Comparison of ENCODE assay signal across 8 cellular contexts in genomic region chr22:36470162-36470993, GRCh38. TPM values are rescaled to one million over a fixed set of nuclear protein-coding genes. Genes with fewer than 3 reads are reported as not detected.
DNase-seq lines count a peak whose midpoint lies in the region; ATAC-seq and TF ChIP-seq lines count a peak whose summit lies in the region.

No MANE protein-coding gene starts in this region.

- TF ChIP-seq POLR2A in lower leg skin (IDR thresholded peaks at IDR 0.05) = no peak

- TF ChIP-seq CTCF in lower leg skin (IDR thresholded peaks at IDR 0.05) = peak in 1 of 3 donors; percentile 56

- WGBS in lower leg skin, 2 donors = 36 to 53% methylated on average over 12 to 14 of the region's 14 CpGs

- ATAC-seq in GM21723 (IDR thresholded peaks at IDR 0.05; ENCODE audit: unreplicated experiment) = peak; percentile 51
- ATAC-seq in HG03108 (IDR thresholded peaks at IDR 0.05; ENCODE audit: unreplicated experiment) = no peak

- intact Hi-C loops in lower leg skin (cut with DNase I; ENCODE audit: low total_unique reads) = loop anchor here (5.0 kb wide), 1 partner anchor 168 kb away; no protein-coding TSS in a partner anchor

- H3K4me3 ChIP-seq in lower leg skin (ENCODE audit: low read depth, poor library complexity, severe bottlenecking) = no peak overlapping the region

- DNase-seq in AG08396 (ENCODE audit: low spot score) (peak; percentile 78), NCI-H510A treated with DMSO at 0.1 percent for 48 hours (lab: John Stamatoyannopoulos, UW) (peak; percentile 55), dermis blood vessel endothelial cell (peak; percentile 93), lower leg skin (ENCODE audit: low spot score in 2 of 2) (peak; percentile 78 to 95)
- peak; percentile 55 to 86 for DNase-seq in activated CD4-positive, alpha-beta T cell treated with anti-CD3 and anti-CD28 coated beads, Interleukin-2, amount 50 U/mL, for 24 hours (ENCODE audit: low read depth in 1 of 2, low spot score in 1 of 2)
- DNase-seq in stimulated activated CD4-positive, alpha-beta T cell treated with anti-CD3 and anti-CD28 coated beads, Interleukin-4, amount 100 ng/mL, for 24 hours = peak; percentile 86

RNA-seq across cellular contexts. Expression of gene TXN2, which starts 11.1 kb away (rescaled TPM):
- total RNA-seq in dermis blood vessel endothelial cell (22.0 and 30.3 TPM in 2 replicates), lower leg skin (10 to 100 TPM; 45.6 to 56.7 (median 52.2) TPM)

RNA-seq across cellular contexts. Expression of gene FOXRED2, which starts 36.5 kb away (rescaled TPM):
- total RNA-seq in dermis blood vessel endothelial cell = 8.7 and 11.5 TPM in 2 replicates
- 10 to 100 TPM in 3 of 4 donors, 1 to 10 TPM in 1; 9.1 to 18.5 (median 14.6) TPM for total RNA-seq in lower leg skin

RNA-seq across cellular contexts. Expression of gene EIF3D, which starts 58.6 kb away (rescaled TPM):
- total RNA-seq in dermis blood vessel endothelial cell (462 and 522 TPM in 2 replicates), lower leg skin (100 to 1,000 TPM; 305 to 489 (median 386) TPM)
